8 cellular contexts compared by ENCODE assay signal in the genomic region with DNA sequence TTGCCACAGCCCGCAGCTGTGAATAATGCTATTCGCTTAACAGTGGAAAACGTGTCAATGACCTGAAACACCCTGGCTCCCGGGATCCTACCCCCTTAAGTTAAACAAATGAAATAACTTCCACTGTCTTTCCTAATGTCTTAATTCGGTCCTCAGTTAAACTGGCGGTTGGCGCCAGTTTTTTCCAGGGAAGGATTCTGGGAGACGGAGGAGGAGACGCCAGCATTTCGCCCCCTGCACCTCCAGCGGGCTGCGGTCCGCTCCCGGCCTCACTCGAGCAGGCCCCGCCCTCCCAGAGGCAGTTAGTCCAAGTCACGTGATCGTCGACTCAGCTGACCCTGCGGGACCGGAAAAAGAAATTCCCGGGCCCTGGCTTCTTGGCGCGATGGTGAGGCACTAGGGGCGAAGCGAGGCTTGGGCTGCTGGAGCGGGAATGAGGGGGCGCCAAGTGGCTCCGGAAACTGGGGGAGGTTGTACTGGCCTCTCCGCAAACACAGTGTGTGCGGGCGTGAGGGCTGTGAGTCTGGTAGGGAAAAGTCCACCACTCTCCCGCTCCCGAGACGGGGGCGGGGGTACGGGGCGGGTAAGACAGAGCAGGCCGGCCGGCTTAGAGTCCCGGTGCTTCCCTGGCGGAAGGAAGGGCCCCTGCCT. TPM values are rescaled to one million over a fixed set of nuclear protein-coding genes. Genes with fewer than 3 reads are reported as not detected.
DNase-seq lines count a peak whose midpoint lies in the region; ATAC-seq and TF ChIP-seq lines count a peak whose summit lies in the region.

Gene COMMD4 (plus strand): TSS at position 359 of the 651 bp plus-strand sequence. CDS start 27 bp downstream, at position 386.

- ATAC-seq in HG03097 (IDR thresholded peaks at IDR 0.05; ENCODE audit: low FRiP score, unreplicated experiment) = peak; percentile 68
- ATAC-seq in GM19328 (IDR thresholded peaks at IDR 0.05; ENCODE audit: unreplicated experiment) = no peak

- intact Hi-C loops in colonic mucosa (cut with DNase I) = no loop called here

- H3K27me3 ChIP-seq in colonic mucosa = no peaks in the 10 kb centered on the region

- peak within 1 kb of the TSS; percentile 64 to 75 for H3K9ac ChIP-seq in colonic mucosa (ENCODE audit: low read depth in 2 of 2, low read length in 2 of 2)

- DNase-seq in G401 (ENCODE audit: low spot score) (peak; percentile 95), NCI-H510A (lab: John Stamatoyannopoulos, UW) (peak; percentile 97), colonic mucosa (peak; percentile 98), kidney glomerular epithelial cell (lab: John Stamatoyannopoulos, UW) (peak; percentile 77)
- DNase-seq in activated CD4-positive, alpha-beta T cell treated with anti-CD3 and anti-CD28 coated beads for 4 hours = peak; percentile 61 to 65
- DNase-seq in stimulated activated CD4-positive, alpha-beta T cell treated with anti-CD3 and anti-CD28 coated beads, Interleukin-15, amount 100 ng/mL, for 24 hours = peak; percentile 93

- peak within 1 kb of the TSS; percentile 75 for H3K4me3 ChIP-seq in colonic mucosa

- H3K9me3 ChIP-seq in colonic mucosa = no peaks in the 10 kb centered on the region

- H3K4me1 ChIP-seq in colonic mucosa = no peaks in the 10 kb centered on the region

- no peak within 1 kb of the TSS for H3K27ac ChIP-seq in colonic mucosa

- TF ChIP-seq CTCF in colonic mucosa (IDR thresholded peaks at IDR 0.05) = no peak

- H3K36me3 ChIP-seq in colonic mucosa = no peaks in the 10 kb centered on the region

- in situ Hi-C loops in G401 (cut with HindIII; ENCODE audit: low sequenced_read_pairs) = no loop called here

RNA-seq across cellular contexts. Expression of gene COMMD4, which starts in this region (rescaled TPM):
- 199 and 243 TPM in 2 replicates for total RNA-seq in G401 (2014; rRNA removed; shearing (Covaris generic))
- total RNA-seq in colonic mucosa = 100 to 1,000 TPM in 1 of 2 donors, 10 to 100 TPM in 1; 69.8 to 127 TPM
